Comparison of ENCODE assay signal across 8 cellular contexts in genomic region chr18:57801379-57802165, GRCh38. TPM values are rescaled to one million over a fixed set of nuclear protein-coding genes. Genes with fewer than 3 reads are reported as not detected.
DNase-seq lines count a peak whose midpoint lies in the region; ATAC-seq, FAIRE-seq and TF ChIP-seq lines count a peak whose summit lies in the region.

No MANE protein-coding gene starts in this region.

- no peaks in the 10 kb centered on the region for H3K9me1 ChIP-seq in keratinocyte (ENCODE audit: control insufficient read depth, extremely low read depth, insufficient read depth, low read length)

- no peak for TF ChIP-seq CTCF in keratinocyte (optimal IDR thresholded peaks at IDR 0.05 in 1 of 3, IDR thresholded peaks at IDR 0.05 in 1 of 3, conservative IDR thresholded peaks at IDR 0.05 in 1 of 3; ENCODE audit: extremely low read depth in 1 of 3, insufficient read depth in 2 of 3, low read length in 3 of 3)

- CTCF ChIA-PET in activated CD4-positive, alpha-beta T cell treated with anti-CD3 and anti-CD28 coated beads, Interleukin-2, amount 10 ng/mL, durations not matched to agents 7 days and 5 days (lab: Charles Lee), result no interaction called here

- H3K4me3 ChIP-seq in keratinocyte (ENCODE audit: control insufficient read depth in 2 of 3, extremely low read depth in 1 of 3, insufficient read depth in 2 of 3, low read depth in 1 of 3, low read length in 3 of 3) (peak overlapping the region; percentile 74 to 86 (median 84)), subcutaneous abdominal adipose tissue (ENCODE audit: low read depth in 1 of 5, low read length in 5 of 5) (peak overlapping the region; percentile 59 to 91 (median 82))

- DNase-seq in activated CD4-positive, alpha-beta T cell treated with anti-CD3 and anti-CD28 coated beads, Interleukin-2, amount 10 ng/mL, durations not matched to agents 7 days and 5 days, result no peak
- DNase-seq in activated CD4-positive, alpha-beta T cell treated with anti-CD3 and anti-CD28 coated beads for 48 hours, result no peak
- peak; percentile 30 for DNase-seq in activated naive CD8-positive, alpha-beta T cell treated with anti-CD3 and anti-CD28 coated beads, Interleukin-2, amount 10 ng/mL, durations not matched to agents 7 days and 5 days
- no peak for DNase-seq in keratinocyte (ENCODE audit: low read depth, low spot score)
- no peak for DNase-seq in GOT3 (lab: John Stamatoyannopoulos, UW)

- H3K4me1 ChIP-seq in keratinocyte (ENCODE audit: control insufficient read depth, extremely low read depth, insufficient read depth, low read length) (peaks cover 10% of the 10 kb centered on the region), subcutaneous abdominal adipose tissue (ENCODE audit: control insufficient read depth in 5 of 5, insufficient read depth in 5 of 5, low read length in 5 of 5) (peaks cover 0 to 31% (median 29%) of the 10 kb centered on the region in 5 donors)

- peak overlapping the region; percentile 89 for H3K4me2 ChIP-seq in keratinocyte (ENCODE audit: control insufficient read depth, extremely low read depth, insufficient read depth, low read depth, low read length)

- H3K9me3 Mint-ChIP-seq in activated CD4-positive, alpha-beta T cell treated with anti-CD3 and anti-CD28 coated beads, Interleukin-2, amount 10 ng/mL, durations not matched to agents 7 days and 5 days, result no peaks in the 10 kb centered on the region
- H3K9me3 Mint-ChIP-seq in activated naive CD8-positive, alpha-beta T cell treated with anti-CD3 and anti-CD28 coated beads, Interleukin-2, amount 10 ng/mL, durations not matched to agents 7 days and 5 days, result no peaks in the 10 kb centered on the region

- peaks cover 29% of the 10 kb centered on the region for H3K79me2 ChIP-seq in keratinocyte (ENCODE audit: control insufficient read depth, insufficient read depth, low read length)

- no peaks in the 10 kb centered on the region for H3K36me3 Mint-ChIP-seq in activated CD4-positive, alpha-beta T cell treated with anti-CD3 and anti-CD28 coated beads, Interleukin-2, amount 10 ng/mL, durations not matched to agents 7 days and 5 days (ENCODE audit: low read depth)
- H3K36me3 Mint-ChIP-seq in activated naive CD8-positive, alpha-beta T cell treated with anti-CD3 and anti-CD28 coated beads, Interleukin-2, amount 10 ng/mL, durations not matched to agents 7 days and 5 days, result no peaks in the 10 kb centered on the region

- H3K4me1 Mint-ChIP-seq in activated CD4-positive, alpha-beta T cell treated with anti-CD3 and anti-CD28 coated beads, Interleukin-2, amount 10 ng/mL, durations not matched to agents 7 days and 5 days, result peaks cover 14% of the 10 kb centered on the region
- peaks cover 16% of the 10 kb centered on the region for H3K4me1 Mint-ChIP-seq in activated naive CD8-positive, alpha-beta T cell treated with anti-CD3 and anti-CD28 coated beads, Interleukin-2, amount 10 ng/mL, durations not matched to agents 7 days and 5 days

- no peaks in the 10 kb centered on the region for H3K36me3 ChIP-seq in keratinocyte (ENCODE audit: control insufficient read depth in 2 of 2, extremely low read depth in 1 of 2, insufficient read depth in 2 of 2, low read length in 2 of 2)
- H3K36me3 ChIP-seq in subcutaneous abdominal adipose tissue (ENCODE audit: control insufficient read depth in 5 of 5, insufficient read depth in 5 of 5, low read length in 5 of 5), result no peaks in the 10 kb centered on the region

- H3K4me3 Mint-ChIP-seq in activated CD4-positive, alpha-beta T cell treated with anti-CD3 and anti-CD28 coated beads, Interleukin-2, amount 10 ng/mL, durations not matched to agents 7 days and 5 days, result peak overlapping the region; percentile 62
- peak overlapping the region; percentile 83 for H3K4me3 Mint-ChIP-seq in activated naive CD8-positive, alpha-beta T cell treated with anti-CD3 and anti-CD28 coated beads, Interleukin-2, amount 10 ng/mL, durations not matched to agents 7 days and 5 days

- H2AFZ ChIP-seq in keratinocyte (ENCODE audit: control insufficient read depth, low read length), result peak overlapping the region; percentile 64

- H3K27ac ChIP-seq in keratinocyte (ENCODE audit: control insufficient read depth, insufficient read depth, low read length), result no peak overlapping the region
- peak overlapping the region; percentile 52 for H3K27ac ChIP-seq in subcutaneous abdominal adipose tissue (ENCODE audit: low read depth, low read length)

- H4K20me1 ChIP-seq in keratinocyte (ENCODE audit: control insufficient read depth, extremely low read depth, insufficient read depth, low read length), result no peaks in the 10 kb centered on the region

- H3K27me3 Mint-ChIP-seq in activated CD4-positive, alpha-beta T cell treated with anti-CD3 and anti-CD28 coated beads, Interleukin-2, amount 10 ng/mL, durations not matched to agents 7 days and 5 days, result peaks cover 54% of the 10 kb centered on the region
- peaks cover 68% of the 10 kb centered on the region for H3K27me3 Mint-ChIP-seq in activated naive CD8-positive, alpha-beta T cell treated with anti-CD3 and anti-CD28 coated beads, Interleukin-2, amount 10 ng/mL, durations not matched to agents 7 days and 5 days

- no peak overlapping the region for H3K27ac Mint-ChIP-seq in activated CD4-positive, alpha-beta T cell treated with anti-CD3 and anti-CD28 coated beads, Interleukin-2, amount 10 ng/mL, durations not matched to agents 7 days and 5 days
- no peak overlapping the region for H3K27ac Mint-ChIP-seq in activated naive CD8-positive, alpha-beta T cell treated with anti-CD3 and anti-CD28 coated beads, Interleukin-2, amount 10 ng/mL, durations not matched to agents 7 days and 5 days

- POLR2A ChIA-PET in activated CD4-positive, alpha-beta T cell treated with anti-CD3 and anti-CD28 coated beads, Interleukin-2, amount 10 ng/mL, durations not matched to agents 7 days and 5 days (lab: Charles Lee), result no interaction called here
- POLR2A ChIA-PET in activated naive CD8-positive, alpha-beta T cell treated with anti-CD3 and anti-CD28 coated beads, Interleukin-2, amount 10 ng/mL, durations not matched to agents 7 days and 5 days (lab: Charles Lee), result no interaction called here

- H3K9me3 ChIP-seq in keratinocyte (ENCODE audit: control insufficient read depth, low read depth, low read length) (no peaks in the 10 kb centered on the region), subcutaneous abdominal adipose tissue (ENCODE audit: control insufficient read depth in 5 of 5, low read length in 5 of 5) (no peaks in the 10 kb centered on the region)

- H3K27me3 ChIP-seq in keratinocyte (ENCODE audit: control insufficient read depth, extremely low read depth, insufficient read depth, low read length), result no peaks in the 10 kb centered on the region
- peaks cover 0 to 3% (median 0%) of the 10 kb centered on the region in 5 donors for H3K27me3 ChIP-seq in subcutaneous abdominal adipose tissue (ENCODE audit: control insufficient read depth in 5 of 5, insufficient read depth in 4 of 5, low read length in 5 of 5)

- FAIRE-seq in keratinocyte (lab: Jason Lieb, UNC), result no peak

- no peak for ATAC-seq in activated naive CD8-positive, alpha-beta T cell treated with anti-CD3 and anti-CD28 coated beads, Interleukin-2, amount 10 ng/mL, durations not matched to agents 7 days and 5 days (ENCODE audit: low read depth)
- ATAC-seq in GM21360 (IDR thresholded peaks at IDR 0.05; ENCODE audit: unreplicated experiment), result no peak
- ATAC-seq in HG03097 (IDR thresholded peaks at IDR 0.05; ENCODE audit: low FRiP score, unreplicated experiment), result no peak

- H3K9ac ChIP-seq in keratinocyte (ENCODE audit: control insufficient read depth, extremely low read depth, insufficient read depth, low read length) (peak overlapping the region; percentile 72), subcutaneous abdominal adipose tissue (ENCODE audit: low read length in 5 of 5) (peak overlapping the region in 2 of 5 donors; percentile 69 to 81)

- dilution Hi-C loops in keratinocyte (cut with MboI; ENCODE audit: extremely low pct_ligation_motif_present, low sequenced_read_pairs), result no loop called here

RNA-seq across cellular contexts. Expression of gene ATP8B1, which starts 1.5 kb away (rescaled TPM):
- not detected for total RNA-seq in activated CD4-positive, alpha-beta T cell treated with anti-CD3 and anti-CD28 coated beads, Interleukin-2, amount 10 ng/mL, durations not matched to agents 7 days and 5 days
- total RNA-seq in activated naive CD8-positive, alpha-beta T cell treated with anti-CD3 and anti-CD28 coated beads, Interleukin-2, amount 10 ng/mL, durations not matched to agents 7 days and 5 days, result under 1 TPM in 1 of 2 experiments, not detected in 1; 0.25 TPM
- polyA plus RNA-seq in keratinocyte, result 14.6 to 20.4 TPM (median 15.7 TPM) in 3 replicates
- 19.7 TPM for polyA plus RNA-seq in keratinocyte (2011; ENCODE audit: low read depth)
- 6.4 and 11.7 TPM in 2 replicates for polyA plus RNA-seq in keratinocyte (2011; cell fraction: cytosol; rRNA removed)
- polyA plus RNA-seq in keratinocyte (2011; cell fraction: nucleus; rRNA removed), result 17.7 and 22.2 TPM in 2 replicates
- polyA plus RNA-seq in keratinocyte (2012; ENCODE audit: low replicate concordance), result 8.7 and 8.9 TPM in 2 replicates
- 8.7 to 37.3 TPM (median 21.5 TPM) in 3 replicates for polyA minus RNA-seq in keratinocyte
- 10.0 TPM for polyA minus RNA-seq in keratinocyte (2011; cell fraction: cytosol; rRNA and poly(A)+ RNA removed)
- polyA minus RNA-seq in keratinocyte (2011; cell fraction: nucleus; rRNA and poly(A)+ RNA removed), result 27.5 and 45.5 TPM in 2 replicates
